ENCODE assay signal across 17 cellular contexts in the genomic region with DNA sequence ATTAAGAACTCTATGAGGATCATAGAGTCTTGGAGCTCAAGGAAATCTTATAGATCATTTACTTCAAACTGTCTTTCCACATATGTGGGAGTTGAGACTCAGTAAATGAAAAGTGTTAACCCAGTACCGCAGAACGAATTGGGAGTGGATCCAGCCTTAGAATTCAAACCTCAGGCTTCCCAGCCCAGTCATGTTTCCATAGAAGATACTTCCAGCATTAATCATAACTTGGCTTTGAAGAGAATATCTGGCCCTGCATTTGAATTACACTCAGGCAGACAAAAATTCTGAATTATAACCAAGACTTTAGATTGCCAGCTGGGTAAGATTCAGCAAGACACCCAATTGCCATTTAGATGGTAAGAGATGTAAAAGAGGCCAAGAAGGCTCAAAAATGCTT.
DNase-seq lines count a peak whose midpoint lies in the region; ATAC-seq and TF ChIP-seq lines count a peak whose summit lies in the region.
"Had no signal": no experiment of that assay in that cellular context is flagged by ENCODE, and none has a peak within 500 bp of the region (broad histone marks: within the 10 kb centered on the region; RNA-seq: fewer than 3 reads in every experiment).

No MANE protein-coding gene starts in this region.

- POLR2A ChIA-PET in SK-N-SH (lab: Yijun Ruan, JAX), result no interaction called here

- DNase-seq in ELR (ENCODE audit: low read depth) (peak; percentile 66), SK-N-SH (no peak), fibroblast of peridontal ligament (ENCODE audit: extremely low read depth) (peak; percentile 95), osteoblast (ENCODE audit: insufficient read length, low spot score, missing footprints) (peak; percentile 11), GF-D8 (lab: John Stamatoyannopoulos, UW) (no peak)
- DNase-seq in activated T-helper 1 cell treated with anti-CD3 and anti-CD28 coated beads, Interleukin-12 subunit alpha, Interleukin-12 subunit beta, Interleukin-2, Interleukin-4 antibody, amounts not matched to agents 30 ng/mL and 10 ng/mL and 1 ng/mL, durations not matched to agents 14 hours and 24 hours and 36 hours (ENCODE audit: low spot score), result no peak
- DNase-seq: activated CD4-positive, alpha-beta T cell treated with anti-CD3 and anti-CD28 coated beads, Interleukin-2, amount 50 U/mL, for 4 hours; activated naive CD8-positive, alpha-beta T cell treated with anti-CD3 and anti-CD28 coated beads, Interleukin-2, amount 50 U/mL, for 24 hours; DMS153; dorsolateral prefrontal cortex; NCI-H2029 treated with DMSO at 0.1 percent for 48 hours; nephron progenitor cell had no signal

- TF ChIP-seq RAD21 in SK-N-SH (IDR thresholded peaks at IDR 0.05; ENCODE audit: low read length), result no peak

- CTCF ChIA-PET in SK-N-SH (lab: Yijun Ruan, JAX), result no interaction called here

- H3K9me3 Mint-ChIP-seq in activated T-helper 1 cell treated with anti-CD3 and anti-CD28 coated beads, Interleukin-12 subunit alpha, Interleukin-12 subunit beta, Interleukin-2, Interleukin-4 antibody, amounts not matched to agents 30 ng/mL and 10 ng/mL and 1 ng/mL, durations not matched to agents 14 hours and 24 hours and 36 hours, result no peaks in the 10 kb centered on the region
- H3K9me3 Mint-ChIP-seq: activated naive CD8-positive, alpha-beta T cell treated with anti-CD3 and anti-CD28 coated beads, Interleukin-2, amount 50 U/mL, for 24 hours; memory B cell; nephron progenitor cell had no signal

- H3K4me2 ChIP-seq in SK-N-SH, result no peak overlapping the region
- H3K4me2 ChIP-seq in osteoblast (ENCODE audit: insufficient read depth, low read length), result no peak overlapping the region
- H3K4me2 ChIP-seq: BLaER1 treated with 17β-estradiol and CSF1 and Interleukin-3, amounts not matched to agents 10 nM and 100 nM had no signal

- H3K27me3 Mint-ChIP-seq in activated T-helper 1 cell treated with anti-CD3 and anti-CD28 coated beads, Interleukin-12 subunit alpha, Interleukin-12 subunit beta, Interleukin-2, Interleukin-4 antibody, amounts not matched to agents 30 ng/mL and 10 ng/mL and 1 ng/mL, durations not matched to agents 14 hours and 24 hours and 36 hours (ENCODE audit: insufficient read depth), result no peaks in the 10 kb centered on the region
- H3K27me3 Mint-ChIP-seq: activated naive CD8-positive, alpha-beta T cell treated with anti-CD3 and anti-CD28 coated beads, Interleukin-2, amount 50 U/mL, for 24 hours; memory B cell had no signal

- ATAC-seq in HG02970 (IDR thresholded peaks at IDR 0.05; ENCODE audit: low FRiP score, unreplicated experiment) (no peak), GM19455 (IDR thresholded peaks at IDR 0.05; ENCODE audit: unreplicated experiment) (no peak)
- ATAC-seq: activated naive CD8-positive, alpha-beta T cell treated with anti-CD3 and anti-CD28 coated beads, Interleukin-2, amount 50 U/mL, for 24 hours had no signal

- WGBS in SK-N-SH (ENCODE audit: low lambda C conversion rate), result 52% methylated on average over 2 of the region's 2 CpGs

- no peaks in the 10 kb centered on the region; a peak in 1 of 4 replicates for H3K4me1 ChIP-seq in SK-N-SH (ENCODE audit: control insufficient read depth in 1 of 2, insufficient read depth in 2 of 2, low read depth in 1 of 2, low read length in 1 of 2)
- H3K4me1 ChIP-seq in osteoblast (ENCODE audit: insufficient read depth, low read length), result peaks cover 9% of the 10 kb centered on the region
- H3K4me1 ChIP-seq: BLaER1 treated with 17β-estradiol and CSF1 and Interleukin-3, amounts not matched to agents 10 nM and 100 nM had no signal

- intact Hi-C loops in activated T-helper 1 cell treated with anti-CD3 and anti-CD28 coated beads, Interleukin-12 subunit alpha, Interleukin-12 subunit beta, Interleukin-2, Interleukin-4 antibody, amounts not matched to agents 30 ng/mL and 10 ng/mL and 1 ng/mL, durations not matched to agents 14 hours and 24 hours and 36 hours (cut with micrococcal nuclease), result no loop called here

- H3K36me3 ChIP-seq in SK-N-SH (replicated peaks in 1 of 2; ENCODE audit: control insufficient read depth in 1 of 2, insufficient read depth in 2 of 2, low read length in 1 of 2) (no peaks in the 10 kb centered on the region), osteoblast (ENCODE audit: insufficient read depth, low read length) (no peaks in the 10 kb centered on the region)
- H3K36me3 ChIP-seq: BLaER1 treated with 17β-estradiol and CSF1 and Interleukin-3, amounts not matched to agents 10 nM and 100 nM; esophagus muscularis mucosa had no signal

- H3K9me2 ChIP-seq in SK-N-SH, result no peaks in the 10 kb centered on the region

- H3F3A ChIP-seq in SK-N-SH (replicated peaks; ENCODE audit: insufficient read depth), result no peaks in the 10 kb centered on the region

- no peak overlapping the region for H3K27ac Mint-ChIP-seq in activated T-helper 1 cell treated with anti-CD3 and anti-CD28 coated beads, Interleukin-12 subunit alpha, Interleukin-12 subunit beta, Interleukin-2, Interleukin-4 antibody, amounts not matched to agents 30 ng/mL and 10 ng/mL and 1 ng/mL, durations not matched to agents 14 hours and 24 hours and 36 hours
- H3K27ac Mint-ChIP-seq: activated naive CD8-positive, alpha-beta T cell treated with anti-CD3 and anti-CD28 coated beads, Interleukin-2, amount 50 U/mL, for 24 hours; memory B cell; nephron progenitor cell had no signal

- H3K79me2 ChIP-seq in SK-N-SH (ENCODE audit: insufficient read depth) (no peaks in the 10 kb centered on the region), osteoblast (ENCODE audit: insufficient read depth, low read length) (no peaks in the 10 kb centered on the region)

- no peaks in the 10 kb centered on the region for H4K20me1 ChIP-seq in SK-N-SH (ENCODE audit: insufficient read depth)
- no peaks in the 10 kb centered on the region for H4K20me1 ChIP-seq in osteoblast (ENCODE audit: insufficient read depth, low read length)
- H4K20me1 ChIP-seq: BLaER1 treated with 17β-estradiol and CSF1 and Interleukin-3, amounts not matched to agents 10 nM and 100 nM had no signal

- no peak for TF ChIP-seq EP300 in SK-N-SH (IDR thresholded peaks at IDR 0.05; ENCODE audit: borderline replicate concordance in 1 of 2, low read depth in 1 of 2, low read length in 1 of 2)

- H3K36me3 Mint-ChIP-seq in activated T-helper 1 cell treated with anti-CD3 and anti-CD28 coated beads, Interleukin-12 subunit alpha, Interleukin-12 subunit beta, Interleukin-2, Interleukin-4 antibody, amounts not matched to agents 30 ng/mL and 10 ng/mL and 1 ng/mL, durations not matched to agents 14 hours and 24 hours and 36 hours (ENCODE audit: low read depth), result no peaks in the 10 kb centered on the region
- H3K36me3 Mint-ChIP-seq: memory B cell had no signal

- H3K27me3 ChIP-seq in SK-N-SH (ENCODE audit: insufficient read depth) (no peaks in the 10 kb centered on the region), osteoblast (ENCODE audit: insufficient read depth, low read length) (no peaks in the 10 kb centered on the region)
- H3K27me3 ChIP-seq: BLaER1 treated with 17β-estradiol and CSF1 and Interleukin-3, amounts not matched to agents 10 nM and 100 nM; dorsolateral prefrontal cortex; esophagus muscularis mucosa had no signal

- TF ChIP-seq CTCF in SK-N-SH (IDR thresholded peaks at IDR 0.05) (no peak), osteoblast (IDR thresholded peaks at IDR 0.05; ENCODE audit: extremely low read depth, low read depth, low read length) (no peak)

- H3K4me3 Mint-ChIP-seq in activated T-helper 1 cell treated with anti-CD3 and anti-CD28 coated beads, Interleukin-12 subunit alpha, Interleukin-12 subunit beta, Interleukin-2, Interleukin-4 antibody, amounts not matched to agents 30 ng/mL and 10 ng/mL and 1 ng/mL, durations not matched to agents 14 hours and 24 hours and 36 hours, result no peak overlapping the region
- H3K4me3 Mint-ChIP-seq: activated naive CD8-positive, alpha-beta T cell treated with anti-CD3 and anti-CD28 coated beads, Interleukin-2, amount 50 U/mL, for 24 hours; memory B cell; nephron progenitor cell had no signal

- H3K9me3 ChIP-seq in SK-N-SH, result no peaks in the 10 kb centered on the region
- H3K9me3 ChIP-seq in osteoblast (ENCODE audit: low read depth, low read length), result no peaks in the 10 kb centered on the region
- H3K9me3 ChIP-seq: BLaER1 treated with 17β-estradiol and CSF1 and Interleukin-3, amounts not matched to agents 10 nM and 100 nM; esophagus muscularis mucosa had no signal

- H3K4me1 Mint-ChIP-seq in activated T-helper 1 cell treated with anti-CD3 and anti-CD28 coated beads, Interleukin-12 subunit alpha, Interleukin-12 subunit beta, Interleukin-2, Interleukin-4 antibody, amounts not matched to agents 30 ng/mL and 10 ng/mL and 1 ng/mL, durations not matched to agents 14 hours and 24 hours and 36 hours (ENCODE audit: low read depth), result no peaks in the 10 kb centered on the region
- H3K4me1 Mint-ChIP-seq: activated naive CD8-positive, alpha-beta T cell treated with anti-CD3 and anti-CD28 coated beads, Interleukin-2, amount 50 U/mL, for 24 hours; memory B cell; nephron progenitor cell had no signal

- H3K27ac ChIP-seq in SK-N-SH (ENCODE audit: low read depth in 2 of 2, low read length in 1 of 2), result peak overlapping the region in 1 of 2 experiments; percentile 4; a peak in 1 of 4 replicates
- peak overlapping the region; percentile 2 for H3K27ac ChIP-seq in osteoblast (ENCODE audit: low read depth, low read length)
- H3K27ac ChIP-seq: BLaER1 treated with 17β-estradiol and CSF1 and Interleukin-3, amounts not matched to agents 10 nM and 100 nM; dorsolateral prefrontal cortex; esophagus muscularis mucosa had no signal

- H2AFZ ChIP-seq in SK-N-SH (ENCODE audit: low read depth) (0 out of 2 replicates have a peak overlapping the region, but pooled peaks have one; percentile 1), osteoblast (ENCODE audit: low read length) (no peak overlapping the region)

- H3K9ac ChIP-seq in SK-N-SH, result no peak overlapping the region
- H3K9ac ChIP-seq: BLaER1 treated with 17β-estradiol and CSF1 and Interleukin-3, amounts not matched to agents 10 nM and 100 nM had no signal

- no peak overlapping the region for H3K4me3 ChIP-seq in SK-N-SH (ENCODE audit: low read depth in 2 of 2, low read length in 1 of 2)
- no peak overlapping the region for H3K4me3 ChIP-seq in osteoblast (ENCODE audit: insufficient read depth, low read length)
- H3K4me3 ChIP-seq: BLaER1 treated with 17β-estradiol and CSF1 and Interleukin-3, amounts not matched to agents 10 nM and 100 nM; dorsolateral prefrontal cortex; esophagus muscularis mucosa had no signal

TF ChIP-seq in SK-N-SH, 30 proteins besides CTCF, POLR2A, EP300 and RAD21 (continues in another document):
- TF ChIP-seq TAF1 (IDR thresholded peaks at IDR 0.05; ENCODE audit: borderline replicate concordance, low read depth, low read length) (no peak), SMC3 (IDR thresholded peaks at IDR 0.05; ENCODE audit: low read depth, low read length) (no peak), TEAD4 (IDR thresholded peaks at IDR 0.05; ENCODE audit: borderline replicate concordance, insufficient read depth) (no peak), GABPA (IDR thresholded peaks at IDR 0.05; ENCODE audit: low read depth) (no peak), RXRA (IDR thresholded peaks at IDR 0.05; ENCODE audit: borderline replicate concordance, low read depth) (no peak)

Comparison
In these comparisons a context has a peak if more than half of its experiments do, and no peak if none do; other contexts are left out.
1. DNase-seq: peak in ELR (single experiment), fibroblast of peridontal ligament (single experiment) and osteoblast (single experiment); none in SK-N-SH (single experiment), GF-D8 (single experiment) and activated T-helper 1 cell treated with anti-CD3 and anti-CD28 coated beads, Interleukin-12 subunit alpha, Interleukin-12 subunit beta, Interleukin-2, Interleukin-4 antibody, amounts not matched to agents 30 ng/mL and 10 ng/mL and 1 ng/mL, durations not matched to agents 14 hours and 24 hours and 36 hours (single experiment).